ENCODE assay signal across 1 cellular context in the genomic region with DNA sequence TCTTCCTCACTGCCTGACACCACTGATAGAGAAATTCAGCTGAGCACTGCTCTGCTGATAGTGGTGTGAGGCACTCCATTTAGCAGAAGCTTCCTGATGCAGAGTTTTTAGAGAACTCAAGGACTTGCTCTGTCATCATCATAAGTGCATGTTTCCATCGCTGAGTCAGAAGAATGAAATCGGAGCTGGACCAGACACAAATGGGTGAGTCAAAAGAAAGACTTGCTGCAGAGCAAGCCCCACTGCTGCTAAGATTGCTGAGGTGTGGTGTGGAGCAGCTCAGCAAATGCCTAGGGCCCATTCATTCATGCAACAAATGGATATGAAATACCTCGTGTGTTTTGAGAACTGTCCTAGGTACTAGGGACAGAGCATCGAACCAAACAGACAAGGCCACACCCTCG.
TF ChIP-seq lines count a peak whose summit lies in the region.

No MANE protein-coding gene starts in this region.

TF ChIP-seq in K562, 482 proteins besides CTCF, POLR2A, EP300 and RAD21 (continued from another document):
- TF ChIP-seq, protein P1, sequence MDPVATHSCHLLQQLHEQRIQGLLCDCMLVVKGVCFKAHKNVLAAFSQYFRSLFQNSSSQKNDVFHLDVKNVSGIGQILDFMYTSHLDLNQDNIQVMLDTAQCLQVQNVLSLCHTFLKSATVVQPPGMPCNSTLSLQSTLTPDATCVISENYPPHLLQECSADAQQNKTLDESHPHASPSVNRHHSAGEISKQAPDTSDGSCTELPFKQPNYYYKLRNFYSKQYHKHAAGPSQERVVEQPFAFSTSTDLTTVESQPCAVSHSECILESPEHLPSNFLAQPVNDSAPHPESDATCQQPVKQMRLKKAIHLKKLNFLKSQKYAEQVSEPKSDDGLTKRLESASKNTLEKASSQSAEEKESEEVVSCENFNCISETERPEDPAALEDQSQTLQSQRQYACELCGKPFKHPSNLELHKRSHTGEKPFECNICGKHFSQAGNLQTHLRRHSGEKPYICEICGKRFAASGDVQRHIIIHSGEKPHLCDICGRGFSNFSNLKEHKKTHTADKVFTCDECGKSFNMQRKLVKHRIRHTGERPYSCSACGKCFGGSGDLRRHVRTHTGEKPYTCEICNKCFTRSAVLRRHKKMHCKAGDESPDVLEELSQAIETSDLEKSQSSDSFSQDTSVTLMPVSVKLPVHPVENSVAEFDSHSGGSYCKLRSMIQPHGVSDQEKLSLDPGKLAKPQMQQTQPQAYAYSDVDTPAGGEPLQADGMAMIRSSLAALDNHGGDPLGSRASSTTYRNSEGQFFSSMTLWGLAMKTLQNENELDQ (CRISPR knock-in tag; IDR thresholded peaks at IDR 0.05; ENCODE audit: borderline replicate concordance) = no peak
- TF ChIP-seq GTF2F1 (IDR thresholded peaks at IDR 0.05; ENCODE audit: low read depth, low read length) = no peak
- 0 out of 2 replicates have a peak, but pooled peaks have one; percentile 15 for TF ChIP-seq NCOR1 (IDR thresholded peaks at IDR 0.05)
- TF ChIP-seq TEAD4 (IDR thresholded peaks at IDR 0.05; ENCODE audit: low read length) = 0 out of 2 replicates have a peak, but pooled peaks have one; percentile 24
- TF ChIP-seq TEAD4 (CRISPR knock-in tag; IDR thresholded peaks at IDR 0.05; ENCODE audit: borderline replicate concordance) = no peak
- TF ChIP-seq ATF7 (IDR thresholded peaks at IDR 0.05) = no peak
- TF ChIP-seq DDX20 (tag; IDR thresholded peaks at IDR 0.05; ENCODE audit: low read depth) = no peak
- 0 out of 4 replicates have a peak, but pooled peaks of 1 of the 2 experiments have one; percentile 20 for TF ChIP-seq TRIM24 (IDR thresholded peaks at IDR 0.05)
- TF ChIP-seq, protein P2, sequence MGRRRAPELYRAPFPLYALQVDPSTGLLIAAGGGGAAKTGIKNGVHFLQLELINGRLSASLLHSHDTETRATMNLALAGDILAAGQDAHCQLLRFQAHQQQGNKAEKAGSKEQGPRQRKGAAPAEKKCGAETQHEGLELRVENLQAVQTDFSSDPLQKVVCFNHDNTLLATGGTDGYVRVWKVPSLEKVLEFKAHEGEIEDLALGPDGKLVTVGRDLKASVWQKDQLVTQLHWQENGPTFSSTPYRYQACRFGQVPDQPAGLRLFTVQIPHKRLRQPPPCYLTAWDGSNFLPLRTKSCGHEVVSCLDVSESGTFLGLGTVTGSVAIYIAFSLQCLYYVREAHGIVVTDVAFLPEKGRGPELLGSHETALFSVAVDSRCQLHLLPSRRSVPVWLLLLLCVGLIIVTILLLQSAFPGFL (CRISPR knock-in tag; IDR thresholded peaks at IDR 0.05) = no peak
- TF ChIP-seq TAF9B (IDR thresholded peaks at IDR 0.05; ENCODE audit: partially characterized antibody) = no peak
- TF ChIP-seq RBM25 (IDR thresholded peaks at IDR 0.05; ENCODE audit: low read depth, low read length, severe bottlenecking) = no peak
- TF ChIP-seq GTF2A2 (tag; IDR thresholded peaks at IDR 0.05) = no peak
